1 cellular context compared by ENCODE assay signal in the genomic region with DNA sequence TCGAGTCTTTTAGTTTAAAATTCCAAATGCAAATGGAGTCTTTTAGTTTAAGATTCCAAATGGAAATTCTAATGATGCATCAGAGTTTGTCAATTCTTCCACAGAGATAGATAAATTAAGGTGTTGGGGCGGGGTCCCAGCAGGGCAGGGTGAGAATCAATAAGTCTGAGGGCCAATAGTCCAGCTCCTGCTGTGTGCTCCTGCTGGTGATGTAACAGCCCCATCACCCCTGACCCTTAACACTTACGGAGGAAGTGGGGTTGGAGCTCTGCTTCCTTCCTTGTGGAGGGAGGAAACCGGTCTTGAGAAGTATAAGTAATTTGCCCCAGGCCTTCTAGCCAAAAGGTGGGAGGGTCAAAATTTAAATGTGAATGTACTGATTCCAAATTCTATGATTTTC.
TF ChIP-seq lines count a peak whose summit lies in the region.

No MANE protein-coding gene starts in this region.

TF ChIP-seq in HCT116, 20 proteins besides CTCF, POLR2A, EP300 and RAD21:
- no peak for TF ChIP-seq REST (IDR thresholded peaks at IDR 0.05; ENCODE audit: low read depth)
- TF ChIP-seq ATF3 (IDR thresholded peaks at IDR 0.05) = no peak
- TF ChIP-seq FOSL1 (IDR thresholded peaks at IDR 0.05; ENCODE audit: low read depth) = no peak
- no peak for TF ChIP-seq EZH2phosphoT487 (IDR thresholded peaks at IDR 0.05; ENCODE audit: borderline replicate concordance)
- no peak for TF ChIP-seq CBX3 (IDR thresholded peaks at IDR 0.05; ENCODE audit: low read depth)
- no peak for TF ChIP-seq ELF1 (IDR thresholded peaks at IDR 0.05; ENCODE audit: borderline replicate concordance, low read depth)
- no peak for TF ChIP-seq TCF7L2 (IDR thresholded peaks at IDR 0.05; ENCODE audit: borderline replicate concordance, extremely low read depth, insufficient read depth, insufficient read length)
TF ChIP-seq in HCT116: peak in this region for 0.
